Comparison of ENCODE assay signal across 8 cellular contexts in the genomic region with DNA sequence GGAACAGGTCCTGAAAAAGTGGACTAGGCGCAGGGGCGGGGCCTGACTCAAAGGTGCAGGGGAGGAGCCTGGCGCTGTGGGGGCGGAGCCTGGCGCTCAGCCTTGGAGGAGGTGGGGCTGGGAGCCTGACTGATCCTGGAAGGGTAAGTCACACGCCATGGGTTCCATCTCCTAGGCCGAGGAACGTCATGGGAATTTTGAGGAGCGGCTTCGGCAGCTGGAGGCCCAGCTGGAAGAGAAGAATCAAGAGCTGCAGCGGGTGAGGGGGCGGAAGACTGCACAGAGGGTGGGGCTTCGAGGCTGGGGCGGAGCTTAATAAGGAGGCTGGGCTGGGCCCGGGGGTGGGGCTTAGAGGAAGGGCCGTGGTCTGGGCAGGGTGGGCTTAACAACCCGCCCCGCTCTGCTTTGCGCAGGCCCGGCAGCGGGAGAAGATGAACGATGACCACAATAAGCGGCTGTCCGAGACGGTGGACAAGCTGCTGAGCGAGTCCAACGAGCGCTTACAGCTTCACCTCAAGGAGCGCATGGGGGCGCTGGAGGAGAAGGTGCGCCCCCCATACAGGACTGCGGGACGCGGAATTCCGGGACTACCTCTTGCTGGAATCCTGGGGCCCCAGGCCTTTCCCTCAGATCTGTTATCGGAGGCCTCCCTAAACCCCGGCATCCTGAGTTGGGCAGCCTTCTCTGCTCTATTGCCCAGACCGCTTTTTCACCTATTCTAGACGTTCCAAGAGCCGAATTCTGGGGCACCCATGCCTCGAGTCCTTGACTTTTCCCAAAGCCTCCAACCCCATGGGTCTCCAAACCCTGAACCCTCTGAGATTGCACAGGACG. TPM values are rescaled to one million over a fixed set of nuclear protein-coding genes. Genes with fewer than 3 reads are reported as not detected.
DNase-seq lines count a peak whose midpoint lies in the region; ATAC-seq and TF ChIP-seq lines count a peak whose summit lies in the region.

No MANE protein-coding gene starts in this region.

- CTCF ChIA-PET in activated CD4-positive, alpha-beta memory T cell treated with anti-CD3 and anti-CD28 coated beads, Interleukin-2, amount 10 ng/mL, durations not matched to agents 7 days and 5 days (lab: Charles Lee) = interaction anchor here (1.0 kb wide), 2 partner anchors 74 to 140 kb away, joined by 3 to 4 read pairs; partner anchors contain the start of gene RUVBL2

- no peak overlapping the region for H3K27ac ChIP-seq in rectal smooth muscle tissue (ENCODE audit: low read depth, low read length)

- peaks cover 10% of the 10 kb centered on the region for H3K27me3 Mint-ChIP-seq in activated CD4-positive, alpha-beta memory T cell treated with anti-CD3 and anti-CD28 coated beads, Interleukin-2, amount 10 ng/mL, durations not matched to agents 7 days and 5 days

- no peak overlapping the region for H3K9ac ChIP-seq in rectal smooth muscle tissue (ENCODE audit: low read length)

- no peaks in the 10 kb centered on the region for H3K36me3 ChIP-seq in rectal smooth muscle tissue (ENCODE audit: control insufficient read depth, insufficient read depth, low read length)

- no peak for ATAC-seq in HG02678 (IDR thresholded peaks at IDR 0.05; ENCODE audit: unreplicated experiment)

- H3K4me3 Mint-ChIP-seq in activated CD4-positive, alpha-beta memory T cell treated with anti-CD3 and anti-CD28 coated beads, Interleukin-2, amount 10 ng/mL, durations not matched to agents 7 days and 5 days = peak overlapping the region; percentile 24

- H3K27ac Mint-ChIP-seq in activated CD4-positive, alpha-beta memory T cell treated with anti-CD3 and anti-CD28 coated beads, Interleukin-2, amount 10 ng/mL, durations not matched to agents 7 days and 5 days = no peak overlapping the region

- DNase-seq in DMS153 treated with DMSO at 0.1 percent for 48 hours (lab: John Stamatoyannopoulos, UW; ENCODE audit: unreplicated experiment) = peak; percentile 43
- DNase-seq in activated CD4-positive, alpha-beta memory T cell treated with anti-CD3 and anti-CD28 coated beads, Interleukin-2, amount 10 ng/mL, durations not matched to agents 7 days and 5 days = peak; percentile 55
- peak; percentile 58 for DNase-seq in fibroblast of pulmonary artery (ENCODE audit: low read depth)
- no peak for DNase-seq in NCI-H2107 treated with DMSO at 0.1 percent for 48 hours (lab: John Stamatoyannopoulos, UW; ENCODE audit: unreplicated experiment)
- DNase-seq in NCI-H226 = no peak
- no peak for DNase-seq in medulla oblongata (ENCODE audit: extremely low spot score)

- H3K36me3 Mint-ChIP-seq in activated CD4-positive, alpha-beta memory T cell treated with anti-CD3 and anti-CD28 coated beads, Interleukin-2, amount 10 ng/mL, durations not matched to agents 7 days and 5 days (ENCODE audit: low read depth) = no peaks in the 10 kb centered on the region

- peaks cover under 1% of the 10 kb centered on the region for H3K4me1 ChIP-seq in rectal smooth muscle tissue (ENCODE audit: control insufficient read depth, insufficient read depth, low read length)

- H3K4me1 Mint-ChIP-seq in activated CD4-positive, alpha-beta memory T cell treated with anti-CD3 and anti-CD28 coated beads, Interleukin-2, amount 10 ng/mL, durations not matched to agents 7 days and 5 days = peaks cover 13% of the 10 kb centered on the region

- POLR2A ChIA-PET in activated CD4-positive, alpha-beta memory T cell treated with anti-CD3 and anti-CD28 coated beads, Interleukin-2, amount 10 ng/mL, durations not matched to agents 7 days and 5 days (lab: Charles Lee) = interaction anchor here (1.3 kb wide), 1 partner anchor 27 kb away, joined by 4 read pairs; no protein-coding TSS in a partner anchor

- H3K27me3 ChIP-seq in rectal smooth muscle tissue (ENCODE audit: control insufficient read depth, insufficient read depth, low read length) = peaks cover 2% of the 10 kb centered on the region

- H3K9me3 Mint-ChIP-seq in activated CD4-positive, alpha-beta memory T cell treated with anti-CD3 and anti-CD28 coated beads, Interleukin-2, amount 10 ng/mL, durations not matched to agents 7 days and 5 days = no peaks in the 10 kb centered on the region

- peak; percentile 5 for TF ChIP-seq CTCF in fibroblast of pulmonary artery (IDR thresholded peaks at IDR 0.05; ENCODE audit: low read length, missing control alignments)

- H3K4me3 ChIP-seq in fibroblast of pulmonary artery (replicated peaks; ENCODE audit: low read depth, low read length) (peak overlapping the region; percentile 22), rectal smooth muscle tissue (ENCODE audit: low read length) (peak overlapping the region; percentile 36)

RNA-seq across cellular contexts. Expression of gene PPFIA3, which starts 14.5 kb away (rescaled TPM):
- 1 to 10 TPM; 2.6 TPM for total RNA-seq in activated CD4-positive, alpha-beta memory T cell treated with anti-CD3 and anti-CD28 coated beads, Interleukin-2, amount 10 ng/mL, durations not matched to agents 7 days and 5 days

RNA-seq across cellular contexts. Expression of gene C19orf73, which starts 14.9 kb away (rescaled TPM):
- total RNA-seq in activated CD4-positive, alpha-beta memory T cell treated with anti-CD3 and anti-CD28 coated beads, Interleukin-2, amount 10 ng/mL, durations not matched to agents 7 days and 5 days = 1 to 10 TPM; 1.0 TPM

RNA-seq across cellular contexts. Expression of gene LIN7B, which starts 19.7 kb away (rescaled TPM):
- total RNA-seq in activated CD4-positive, alpha-beta memory T cell treated with anti-CD3 and anti-CD28 coated beads, Interleukin-2, amount 10 ng/mL, durations not matched to agents 7 days and 5 days = 1 to 10 TPM; 4.3 to 4.7 TPM

RNA-seq across cellular contexts. Expression of gene HRC, which starts 21.4 kb away (rescaled TPM):
- total RNA-seq in activated CD4-positive, alpha-beta memory T cell treated with anti-CD3 and anti-CD28 coated beads, Interleukin-2, amount 10 ng/mL, durations not matched to agents 7 days and 5 days = not detected

RNA-seq across cellular contexts. Expression of gene TRPM4, which starts 23.8 kb away (rescaled TPM):
- under 1 TPM in 1 of 2 experiments, not detected in 1; 0.58 TPM for total RNA-seq in activated CD4-positive, alpha-beta memory T cell treated with anti-CD3 and anti-CD28 coated beads, Interleukin-2, amount 10 ng/mL, durations not matched to agents 7 days and 5 days

Comparison
In these comparisons a context has a peak if more than half of its experiments do, and no peak if none do; other contexts are left out.
1. DNase-seq: peak in DMS153 treated with DMSO at 0.1 percent for 48 hours (single experiment), activated CD4-positive, alpha-beta memory T cell treated with anti-CD3 and anti-CD28 coated beads, Interleukin-2, amount 10 ng/mL, durations not matched to agents 7 days and 5 days (single experiment) and fibroblast of pulmonary artery (single experiment); none in NCI-H2107 treated with DMSO at 0.1 percent for 48 hours (single experiment), NCI-H226 (single experiment) and medulla oblongata (single experiment).